20 cellular contexts compared by ENCODE assay signal in the genomic region with DNA sequence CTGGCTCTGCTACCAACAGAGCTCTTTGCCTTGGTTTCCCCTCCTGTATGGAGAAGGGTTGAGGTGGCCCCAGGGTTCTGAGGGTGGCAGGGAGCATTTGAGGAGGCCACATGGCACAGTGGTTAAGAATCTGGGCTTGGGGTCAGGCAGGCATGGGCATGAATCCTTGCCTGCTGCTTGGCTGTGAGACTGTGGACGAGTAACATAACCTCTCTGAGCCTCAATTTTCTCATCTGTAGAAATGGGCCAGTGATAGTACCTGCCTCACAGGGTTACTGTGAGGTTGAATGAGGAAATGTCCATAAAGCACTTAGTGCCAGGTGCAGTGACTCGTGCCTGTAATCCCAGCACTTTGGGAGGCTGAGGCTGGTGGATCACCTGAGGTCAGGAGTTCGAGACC. TPM values are rescaled to one million over a fixed set of nuclear protein-coding genes. Genes with fewer than 3 reads are reported as not detected.
DNase-seq lines count a peak whose midpoint lies in the region; ATAC-seq and TF ChIP-seq lines count a peak whose summit lies in the region.
"Had no signal": no experiment of that assay in that cellular context is flagged by ENCODE, and none has a peak within 500 bp of the region (broad histone marks: within the 10 kb centered on the region; RNA-seq: fewer than 3 reads in every experiment).

No MANE protein-coding gene starts in this region.

- H3K9me3 ChIP-seq in RWPE2 (ENCODE audit: severe bottlenecking) (no peaks in the 10 kb centered on the region), neutrophil (no peaks in the 10 kb centered on the region), thoracic aorta (no peaks in the 10 kb centered on the region)

- H3K4me3 Mint-ChIP-seq in chondrocyte (ENCODE audit: unreplicated experiment) = no peak overlapping the region
- H3K4me3 Mint-ChIP-seq: activated CD8-positive, alpha-beta T cell treated with anti-CD3 and anti-CD28 coated beads for 36 hours; activated naive CD8-positive, alpha-beta T cell; activated T-cell treated with anti-CD3 and anti-CD28 coated beads, Interleukin-2, amount 50 U/mL, for 72 hours; mesothelial cell of epicardium; nephron progenitor cell had no signal

- H3K27me3 ChIP-seq in RWPE2 (ENCODE audit: insufficient read depth, poor library complexity, severe bottlenecking) = no peaks in the 10 kb centered on the region
- no peaks in the 10 kb centered on the region for H3K27me3 ChIP-seq in neutrophil
- H3K27me3 ChIP-seq in thoracic aorta (replicated peaks; ENCODE audit: insufficient read depth) = no peaks in the 10 kb centered on the region

- peaks cover 75% of the 10 kb centered on the region for H3K4me1 ChIP-seq in RWPE2 (ENCODE audit: insufficient read depth, poor library complexity, severe bottlenecking)
- peaks cover 41 to 47% of the 10 kb centered on the region in 2 experiments for H3K4me1 ChIP-seq in neutrophil (ENCODE audit: control insufficient read depth in 1 of 2, insufficient read depth in 1 of 2, low read depth in 1 of 2, low read length in 1 of 2)
- peaks cover 61 to 100% of the 10 kb centered on the region in 2 donors for H3K4me1 ChIP-seq in thoracic aorta (ENCODE audit: control insufficient read depth in 1 of 2, low read depth in 2 of 2)

- ATAC-seq in RWPE2 (ENCODE audit: low read depth) (no peak), thoracic aorta (ENCODE audit: insufficient number of reproducible peaks, low FRiP score, low read depth) (no peak), GM19397 (IDR thresholded peaks at IDR 0.05; ENCODE audit: unreplicated experiment) (no peak), GM21723 (IDR thresholded peaks at IDR 0.05; ENCODE audit: unreplicated experiment) (no peak)
- ATAC-seq: activated CD8-positive, alpha-beta T cell treated with anti-CD3 and anti-CD28 coated beads for 36 hours; activated T-cell treated with anti-CD3 and anti-CD28 coated beads, Interleukin-2, amount 50 U/mL, for 72 hours had no signal

- H3K4me1 Mint-ChIP-seq in chondrocyte (ENCODE audit: low read depth) = peaks cover 88% of the 10 kb centered on the region

- H3K36me3 Mint-ChIP-seq in chondrocyte (ENCODE audit: low read depth) = peaks cover 7% of the 10 kb centered on the region
- H3K36me3 Mint-ChIP-seq: activated naive CD8-positive, alpha-beta T cell; mesothelial cell of epicardium had no signal

- H3K27ac ChIP-seq in RWPE2 (ENCODE audit: poor library complexity, severe bottlenecking) (peak overlapping the region; percentile 88), neutrophil (peak overlapping the region; percentile 36), thoracic aorta (peak overlapping the region; percentile 90)
- H3K27ac ChIP-seq: VCaP had no signal

- TF ChIP-seq CTCF in RWPE2 (IDR thresholded peaks at IDR 0.05; ENCODE audit: poor library complexity, severe bottlenecking) (no peak), chondrocyte (IDR thresholded peaks at IDR 0.05) (no peak), neutrophil (IDR thresholded peaks at IDR 0.05) (no peak), thoracic aorta (IDR thresholded peaks at IDR 0.05) (no peak)

- H3K4me3 ChIP-seq in RWPE2 (ENCODE audit: severe bottlenecking) = no peak overlapping the region
- no peak overlapping the region for H3K4me3 ChIP-seq in neutrophil (ENCODE audit: low read depth in 1 of 2, low read length in 1 of 2)
- no peak overlapping the region for H3K4me3 ChIP-seq in thoracic aorta

- H3K27ac Mint-ChIP-seq in chondrocyte (ENCODE audit: unreplicated experiment) = peak overlapping the region; percentile 87
- H3K27ac Mint-ChIP-seq: activated CD8-positive, alpha-beta T cell treated with anti-CD3 and anti-CD28 coated beads for 36 hours; activated naive CD8-positive, alpha-beta T cell; activated T-cell treated with anti-CD3 and anti-CD28 coated beads, Interleukin-2, amount 50 U/mL, for 72 hours had no signal

- no peaks in the 10 kb centered on the region for H3K27me3 Mint-ChIP-seq in chondrocyte (ENCODE audit: low read depth)
- H3K27me3 Mint-ChIP-seq: activated CD8-positive, alpha-beta T cell treated with anti-CD3 and anti-CD28 coated beads for 36 hours; activated naive CD8-positive, alpha-beta T cell had no signal

- no peaks in the 10 kb centered on the region for H3K9me3 Mint-ChIP-seq in chondrocyte (ENCODE audit: low read depth)
- H3K9me3 Mint-ChIP-seq: activated CD8-positive, alpha-beta T cell treated with anti-CD3 and anti-CD28 coated beads for 36 hours; activated T-cell treated with anti-CD3 and anti-CD28 coated beads, Interleukin-2, amount 50 U/mL, for 72 hours; mesothelial cell of epicardium; nephron progenitor cell had no signal

- DNase-seq in RWPE2 (ENCODE audit: low spot score) = no peak
- no peak for DNase-seq in chondrocyte (ENCODE audit: low spot score)
- no peak for DNase-seq in thoracic aorta (ENCODE audit: low spot score)
- DNase-seq in NCI-H82 treated with DMSO at 0.1 percent for 48 hours (lab: John Stamatoyannopoulos, UW; ENCODE audit: unreplicated experiment) = no peak
- no peak for DNase-seq in activated CD4-positive, alpha-beta T cell treated with anti-CD3 and anti-CD28 coated beads, Interleukin-2, amount 50 U/mL, for 4 hours
- DNase-seq: activated CD8-positive, alpha-beta T cell treated with anti-CD3 and anti-CD28 coated beads for 36 hours; activated T-cell treated with anti-CD3 and anti-CD28 coated beads, Interleukin-2, amount 50 U/mL, for 72 hours; effector CD4-positive, alpha-beta T cell; KG1; NCI-H2029; NCI-H510A treated with DMSO at 0.1 percent for 48 hours; nephron progenitor cell; SHP77 treated with DMSO at 0.1 percent for 48 hours; stimulated activated naive CD4-positive, alpha-beta T cell had no signal

- H3K36me3 ChIP-seq in RWPE2 (ENCODE audit: low read depth) (peaks cover 19% of the 10 kb centered on the region), neutrophil (peaks cover 66% of the 10 kb centered on the region), thoracic aorta (no peaks in the 10 kb centered on the region)

RNA-seq across cellular contexts. Expression of a gene that starts 5.1 kb away (rescaled TPM):
- 223 to 229 TPM (median 228 TPM) in 3 replicates for total RNA-seq in chondrocyte
- 100 to 1,000 TPM; 112 to 131 TPM for total RNA-seq in thoracic aorta

RNA-seq across cellular contexts. Expression of a gene that starts 53.3 kb away (rescaled TPM):
- total RNA-seq in chondrocyte (1,092 to 1,234 TPM (median 1,121 TPM) in 3 replicates), thoracic aorta (1,000 to 10,000 TPM; 1,311 to 1,492 TPM)

Comparison
In these comparisons a context has a peak if more than half of its experiments do, and no peak if none do; other contexts are left out.
1. H3K27ac ChIP-seq: peak in every context shown above with its lines; median percentile 90 in thoracic aorta; 88 in RWPE2; 36 in neutrophil.